In the genomic region with DNA sequence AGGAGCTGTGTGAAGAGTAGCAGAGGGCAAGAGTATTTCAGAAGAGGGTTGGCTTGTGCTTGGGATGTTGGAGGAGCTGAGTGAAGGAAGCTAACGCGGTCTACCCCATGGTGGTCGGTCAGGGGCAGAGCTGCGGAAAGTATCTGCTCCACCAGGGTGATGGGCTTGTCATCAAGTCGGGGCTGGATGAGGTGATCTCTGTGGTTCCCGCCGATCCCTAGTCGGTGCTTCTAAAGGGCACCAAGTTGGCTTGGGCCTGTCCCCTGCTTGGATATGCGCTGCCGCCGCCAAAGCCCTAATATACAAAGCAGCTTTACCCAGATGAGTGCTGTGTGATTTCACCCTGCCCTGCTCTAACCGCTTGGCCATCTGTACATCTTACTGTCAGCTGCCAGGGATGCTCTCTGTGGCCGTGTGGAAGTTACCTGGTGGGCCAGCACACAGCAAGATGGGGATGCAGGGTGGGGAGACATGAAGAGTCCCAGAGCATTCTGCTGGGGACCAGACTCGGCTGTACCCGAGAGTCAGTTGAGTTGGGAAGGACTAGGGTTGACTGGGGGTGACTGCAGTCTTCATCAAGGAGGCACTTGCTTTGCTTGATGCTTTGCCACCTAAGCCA, we compare ENCODE assay signal across 1 cellular context.
TF ChIP-seq lines count a peak whose summit lies in the region.

No MANE protein-coding gene starts in this region.

TF ChIP-seq in K562, 482 proteins besides CTCF, POLR2A, EP300 and RAD21 (continued from another document):
- TF ChIP-seq, protein P1, sequence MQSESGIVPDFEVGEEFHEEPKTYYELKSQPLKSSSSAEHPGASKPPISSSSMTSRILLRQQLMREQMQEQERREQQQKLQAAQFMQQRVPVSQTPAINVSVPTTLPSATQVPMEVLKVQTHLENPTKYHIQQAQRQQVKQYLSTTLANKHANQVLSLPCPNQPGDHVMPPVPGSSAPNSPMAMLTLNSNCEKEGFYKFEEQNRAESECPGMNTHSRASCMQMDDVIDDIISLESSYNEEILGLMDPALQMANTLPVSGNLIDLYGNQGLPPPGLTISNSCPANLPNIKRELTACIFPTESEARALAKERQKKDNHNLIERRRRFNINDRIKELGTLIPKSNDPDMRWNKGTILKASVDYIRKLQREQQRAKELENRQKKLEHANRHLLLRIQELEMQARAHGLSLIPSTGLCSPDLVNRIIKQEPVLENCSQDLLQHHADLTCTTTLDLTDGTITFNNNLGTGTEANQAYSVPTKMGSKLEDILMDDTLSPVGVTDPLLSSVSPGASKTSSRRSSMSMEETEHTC (IDR thresholded peaks at IDR 0.05), result no peak
